9 cellular contexts compared by ENCODE assay signal in genomic region chr12:95335948-95336347, GRCh38.
DNase-seq lines count a peak whose midpoint lies in the region; TF ChIP-seq lines count a peak whose summit lies in the region.
"Had no signal": no experiment of that assay in that cellular context is flagged by ENCODE, and none has a peak within 500 bp of the region (broad histone marks: within the 10 kb centered on the region; RNA-seq: fewer than 3 reads in every experiment).

No MANE protein-coding gene starts in this region.

- BruUV-seq in Calu3 (replicated peaks; lab: Mats Ljungman, UMichigan), result no TSS peak

- no peaks in the 10 kb centered on the region for H3K36me3 ChIP-seq in SJCRH30

- CTCF ChIA-PET in Calu3 (lab: Charles Lee), result interaction anchor here (0.6 to 2.7 kb wide), 9 partner anchors 16 to 690 kb away, joined by 3 to 16 read pairs (median 4); partner anchors contain the start of genes FGD6, NDUFA12 and VEZT

- H3K4me1 Mint-ChIP-seq in Calu3 (ENCODE audit: low read depth, unreplicated experiment), result peaks cover 29% of the 10 kb centered on the region
- peaks cover 23% of the 10 kb centered on the region for H3K4me1 Mint-ChIP-seq in osteocyte (ENCODE audit: unreplicated experiment)

- intact Hi-C loops in Calu3 (cut with micrococcal nuclease; ENCODE audit: unreplicated experiment), result loop anchor here (1.0 to 10.0 kb wide), 7 partner anchors 119 to 1191 kb away; partner anchors contain the start of genes FGD6, METAP2, PLXNC1 and VEZT

- no peaks in the 10 kb centered on the region for H3K27me3 ChIP-seq in SJCRH30

- peaks cover 11% of the 10 kb centered on the region for H3K4me1 ChIP-seq in SJCRH30

- H3K4me3 Mint-ChIP-seq in Calu3 (ENCODE audit: low read depth, unreplicated experiment), result peak overlapping the region; percentile 11
- H3K4me3 Mint-ChIP-seq in osteocyte (ENCODE audit: unreplicated experiment), result peak overlapping the region; percentile 15
- H3K4me3 Mint-ChIP-seq: CD4-positive, alpha-beta T cell had no signal

- no peaks in the 10 kb centered on the region for H3K27me3 Mint-ChIP-seq in Calu3 (ENCODE audit: unreplicated experiment)
- no peaks in the 10 kb centered on the region for H3K27me3 Mint-ChIP-seq in osteocyte (ENCODE audit: unreplicated experiment)
- H3K27me3 Mint-ChIP-seq: CD4-positive, alpha-beta T cell had no signal

- TF ChIP-seq CTCF in Calu3 (IDR thresholded peaks at IDR 0.05; ENCODE audit: unreplicated experiment) (no peak), fibroblast of mammary gland (conservative IDR thresholded peaks at IDR 0.05; ENCODE audit: control insufficient read depth, insufficient read depth, low read depth, low read length) (no peak), osteocyte (IDR thresholded peaks at IDR 0.05) (no peak)

- H3K36me3 Mint-ChIP-seq in Calu3 (ENCODE audit: insufficient read depth, unreplicated experiment) (no peaks in the 10 kb centered on the region), osteocyte (ENCODE audit: unreplicated experiment) (no peaks in the 10 kb centered on the region)

- H3K27ac Mint-ChIP-seq in Calu3 (ENCODE audit: unreplicated experiment), result peak overlapping the region; percentile 42
- peak overlapping the region; percentile 77 for H3K27ac Mint-ChIP-seq in osteocyte (ENCODE audit: unreplicated experiment)
- H3K27ac Mint-ChIP-seq: CD4-positive, alpha-beta T cell had no signal

- H3K9me3 Mint-ChIP-seq in Calu3 (ENCODE audit: low read depth, unreplicated experiment) (peaks cover under 1% of the 10 kb centered on the region), osteocyte (ENCODE audit: unreplicated experiment) (no peaks in the 10 kb centered on the region)
- H3K9me3 Mint-ChIP-seq: CD4-positive, alpha-beta T cell had no signal

- no peak for DNase-seq in Calu3
- DNase-seq in SJCRH30, result no peak
- DNase-seq in fibroblast of mammary gland (ENCODE audit: low read depth), result peak; percentile 48
- no peak for DNase-seq in osteocyte (ENCODE audit: extremely low spot score, unreplicated experiment)
- no peak for DNase-seq in NCI-H1048 (lab: John Stamatoyannopoulos, UW)
- DNase-seq in HPDE6-E6E7 (ENCODE audit: extremely low spot score), result no peak
- DNase-seq in activated gamma-delta T cell (lab: John Stamatoyannopoulos, UW), result no peak
- DNase-seq in stimulated activated naive CD4-positive, alpha-beta T cell treated with Interleukin-2 at 50 U/mL for 16 hours (lab: John Stamatoyannopoulos, UW), result no peak
- DNase-seq: CD4-positive, alpha-beta T cell had no signal

- peak overlapping the region; percentile 31 for H3K4me3 ChIP-seq in SJCRH30
- H3K4me3 ChIP-seq in fibroblast of mammary gland (ENCODE audit: control insufficient read depth, low read depth, low read length), result no peak overlapping the region

- no peaks in the 10 kb centered on the region for H3K9me3 ChIP-seq in SJCRH30 (replicated peaks)

- no peak overlapping the region for H3K27ac ChIP-seq in SJCRH30
